Comparison of ENCODE assay signal across 24 cellular contexts in the genomic region with DNA sequence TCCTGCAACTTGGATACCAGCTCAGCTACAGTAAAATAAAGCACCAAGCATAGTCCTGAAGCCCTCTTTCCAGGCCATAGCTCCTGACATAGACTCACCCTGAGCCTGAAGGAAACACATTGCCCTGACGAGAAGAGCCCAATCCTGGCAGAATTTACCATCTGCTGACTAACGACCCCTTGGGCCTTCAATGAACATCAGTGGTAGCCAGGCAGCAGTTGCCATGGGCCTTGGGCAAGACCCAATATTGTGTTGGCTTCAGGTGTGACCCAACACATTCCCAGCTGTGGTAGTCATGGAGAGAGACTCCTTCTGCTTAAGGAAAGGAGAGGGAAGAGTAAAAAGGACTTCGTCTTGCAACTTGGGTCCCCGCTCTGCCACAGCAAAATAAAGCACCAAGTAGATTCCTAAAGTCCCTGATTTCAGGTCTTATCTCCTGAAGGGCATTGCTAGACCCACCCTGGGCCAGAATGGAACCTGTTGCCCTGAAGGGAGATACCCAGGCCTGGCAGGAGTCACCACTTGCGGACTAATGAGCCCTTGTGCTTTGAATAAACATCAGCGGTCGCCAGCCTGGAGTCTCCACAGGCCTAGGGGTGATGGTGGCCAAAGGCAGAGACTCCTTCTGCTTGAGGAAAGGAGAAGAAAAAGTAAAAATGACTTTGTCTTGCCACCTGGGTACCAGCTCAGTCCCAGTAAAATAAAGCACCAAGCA.
"Had no signal": no experiment of that assay in that cellular context is flagged by ENCODE, and none has a peak within 500 bp of the region (broad histone marks: within the 10 kb centered on the region; RNA-seq: fewer than 3 reads in every experiment).

No MANE protein-coding gene starts in this region.

- ATAC-seq: naive thymus-derived CD8-positive, alpha-beta T cell; right cardiac atrium; sciatic nerve; stimulated activated memory B cell treated with anti-CD40 and anti-IgM and Interleukin-4, amounts not matched to agents 10 μg/mL and 1 μg/mL and 100 μg/mL, for 72 hours; stimulated activated naive CD8-positive, alpha-beta T cell treated with anti-CD3 and anti-CD28 coated beads, Interleukin-15, amount 100 ng/mL, for 72 hours; upper lobe of right lung had no signal

- H3K36me3 Mint-ChIP-seq: immature natural killer cell; naive thymus-derived CD8-positive, alpha-beta T cell; stimulated activated memory B cell treated with anti-CD40 and anti-IgM and Interleukin-4, amounts not matched to agents 10 μg/mL and 1 μg/mL and 100 μg/mL, for 72 hours had no signal

- H3K4me3 ChIP-seq: left ventricle myocardium inferior, lung, skin epidermis, tibial nerve, upper lobe of right lung had no signal

- H3K27ac Mint-ChIP-seq: immature natural killer cell; naive thymus-derived CD8-positive, alpha-beta T cell; nephron; progenitor cell of endocrine pancreas; stimulated activated memory B cell treated with anti-CD40 and anti-IgM and Interleukin-4, amounts not matched to agents 10 μg/mL and 1 μg/mL and 100 μg/mL, for 72 hours; stimulated activated naive CD8-positive, alpha-beta T cell treated with anti-CD3 and anti-CD28 coated beads, Interleukin-15, amount 100 ng/mL, for 72 hours had no signal

- H3K36me3 ChIP-seq: left ventricle myocardium inferior, neutrophil, tibial nerve, upper lobe of right lung had no signal

- H3K27ac ChIP-seq: left ventricle myocardium inferior, neutrophil, parathyroid adenoma, skin epidermis, tibial nerve, upper lobe of right lung had no signal

- H3K4me3 Mint-ChIP-seq: immature natural killer cell; naive thymus-derived CD8-positive, alpha-beta T cell; nephron; neural crest cell; stimulated activated memory B cell treated with anti-CD40 and anti-IgM and Interleukin-4, amounts not matched to agents 10 μg/mL and 1 μg/mL and 100 μg/mL, for 72 hours; stimulated activated naive CD8-positive, alpha-beta T cell treated with anti-CD3 and anti-CD28 coated beads, Interleukin-15, amount 100 ng/mL, for 72 hours had no signal

- H3K9me3 Mint-ChIP-seq: stimulated activated memory B cell treated with anti-CD40 and anti-IgM and Interleukin-4, amounts not matched to agents 10 μg/mL and 1 μg/mL and 100 μg/mL, for 72 hours had no signal

- H3K9me3 ChIP-seq: neutrophil, upper lobe of right lung had no signal

- H3K27me3 ChIP-seq: neutrophil, tibial nerve, upper lobe of right lung had no signal

- DNase-seq: head of caudate nucleus; hypothalamus; immature natural killer cell; kidney; left ventricle myocardium inferior; naive thymus-derived CD8-positive, alpha-beta T cell; occipital lobe; retina; stimulated activated CD4-positive, alpha-beta T cell treated with anti-CD3 and anti-CD28 coated beads, Interleukin-4, amount 100 ng/mL, for 24 hours; stimulated activated naive CD4-positive, alpha-beta T cell treated with Interleukin-2 at 50 U/mL for 16 hours; stimulated activated naive CD8-positive, alpha-beta T cell treated with anti-CD3 and anti-CD28 coated beads, Interleukin-15, amount 100 ng/mL, for 72 hours; substantia nigra; upper lobe of right lung had no signal

- H3K4me1 ChIP-seq: left ventricle myocardium inferior, parathyroid adenoma, tibial nerve, upper lobe of right lung had no signal

- H3K4me1 Mint-ChIP-seq: immature natural killer cell; naive thymus-derived CD8-positive, alpha-beta T cell; nephron; neural crest cell; stimulated activated memory B cell treated with anti-CD40 and anti-IgM and Interleukin-4, amounts not matched to agents 10 μg/mL and 1 μg/mL and 100 μg/mL, for 72 hours; stimulated activated naive CD8-positive, alpha-beta T cell treated with anti-CD3 and anti-CD28 coated beads, Interleukin-15, amount 100 ng/mL, for 72 hours had no signal
